In the genomic region with DNA sequence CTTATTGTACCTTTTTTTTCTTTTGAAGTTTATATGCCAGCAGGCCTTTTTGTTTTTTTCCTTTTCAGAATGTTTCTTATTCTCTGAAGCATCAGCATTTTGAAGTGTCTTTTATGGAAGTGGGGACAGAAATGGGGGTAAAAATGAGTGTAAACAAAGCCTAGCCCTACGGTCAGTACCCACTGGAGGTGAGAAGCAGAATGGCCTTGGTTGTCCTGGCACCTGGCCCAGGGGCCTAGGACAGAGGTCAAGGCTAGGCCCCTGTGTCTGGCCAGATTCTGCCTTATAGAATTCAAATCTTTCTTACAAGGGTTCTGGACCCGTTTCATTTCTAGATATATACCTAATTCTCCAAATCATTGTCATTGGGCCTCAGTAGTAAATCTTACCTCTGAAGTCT, we compare ENCODE assay signal across 38 cellular contexts. TPM values are rescaled to one million over a fixed set of nuclear protein-coding genes. Genes with fewer than 3 reads are reported as not detected.
"Had no signal": no experiment of that assay in that cellular context is flagged by ENCODE, and none has a peak within 500 bp of the region (broad histone marks: within the 10 kb centered on the region; RNA-seq: fewer than 3 reads in every experiment).

No MANE protein-coding gene starts in this region.

- H3K9me3 ChIP-seq: MG63 had no signal

- H3K27me3 ChIP-seq: MG63 had no signal

- DNase-seq: Karpas-422, Kasumi-1, MG63, MM.1S, MV-4-11, NCI-H1048, NCI-H1092, NCI-H1092 treated with DMSO at 0.1 percent for 48 hours, NCI-H1105, NCI-H1105 treated with DMSO at 0.1 percent for 48 hours, NCI-H1417, NCI-H1417 treated with DMSO at 0.1 percent for 48 hours, NCI-H1436, NCI-H1436 treated with DMSO at 0.1 percent for 48 hours, NCI-H146, NCI-H1694, NCI-H1694 treated with DMSO at 0.1 percent for 48 hours, NCI-H187, NCI-H187 treated with DMSO at 0.1 percent for 48 hours, NCI-H1930, NCI-H2029, NCI-H2029 treated with DMSO at 0.1 percent for 48 hours, NCI-H2081, NCI-H2081 treated with DMSO at 0.1 percent for 48 hours, NCI-H2107, NCI-H2171, NCI-H2171 treated with DMSO at 0.1 percent for 48 hours, NCI-H2227 treated with DMSO at 0.1 percent for 48 hours, NCI-H226, NCI-H345, NCI-H446, NCI-H446 treated with DMSO at 0.1 percent for 48 hours, NCI-H510A, NCI-H510A treated with DMSO at 0.1 percent for 48 hours, NCI-H524 had no signal

- H3K36me3 ChIP-seq: MG63 had no signal

- H3K4me3 ChIP-seq: MG63 had no signal

RNA-seq across cellular contexts. Expression of a gene that starts 3.5 kb away (rescaled TPM):
- total RNA-seq: M059J had no signal

RNA-seq across cellular contexts. Expression of a gene that starts 12.1 kb away (rescaled TPM):
- total RNA-seq: LHCN-M2, M059J, MCF 10A had no signal
